ENCODE assay signal across 1 cellular context in genomic region chr2:226187126-226187525, GRCh38.
TF ChIP-seq lines count a peak whose summit lies in the region.

No MANE protein-coding gene starts in this region.

TF ChIP-seq in neural cell, 6 proteins besides CTCF, POLR2A, EP300 and RAD21:
- TF ChIP-seq EZH2 (IDR thresholded peaks at IDR 0.05; ENCODE audit: borderline replicate concordance, insufficient read depth, low read length, poor library complexity, severe bottlenecking) (no peak), MXI1 (conservative IDR thresholded peaks at IDR 0.05; ENCODE audit: poor library complexity, severe bottlenecking) (no peak), REST (IDR thresholded peaks at IDR 0.05; ENCODE audit: borderline replicate concordance) (no peak), POLR2AphosphoS5 (IDR thresholded peaks at IDR 0.05) (no peak), SMC3 (conservative IDR thresholded peaks at IDR 0.05; ENCODE audit: poor library complexity) (no peak), TAF1 (IDR thresholded peaks at IDR 0.05; ENCODE audit: low read depth) (no peak)
TF ChIP-seq in neural cell: peak in this region for 0.
